Comparison of ENCODE assay signal across 2 cellular contexts in the genomic region with DNA sequence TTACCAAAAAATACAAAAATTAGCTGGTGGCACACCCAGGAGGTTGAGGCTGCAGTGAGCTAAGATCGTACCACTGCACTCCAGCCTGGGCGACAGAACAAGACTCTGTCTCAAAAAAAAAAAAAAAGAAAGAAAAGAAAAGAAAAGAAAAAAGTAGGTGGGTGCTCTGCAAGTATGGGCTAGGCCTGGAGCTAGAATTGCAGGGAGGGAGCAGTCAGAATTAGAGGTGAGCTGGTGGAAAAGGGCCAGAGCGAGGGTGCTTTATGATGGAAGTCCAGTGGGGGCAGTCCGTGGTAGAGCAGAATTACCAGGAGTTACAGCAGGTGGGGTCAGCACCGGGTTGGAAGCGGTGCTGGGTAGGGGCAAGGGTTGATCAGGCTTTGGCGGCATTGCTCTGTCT.
TF ChIP-seq lines count a peak whose summit lies in the region.

No MANE protein-coding gene starts in this region.

TF ChIP-seq in HepG2, 621 proteins besides CTCF, POLR2A, EP300 and RAD21:
- no peak for TF ChIP-seq SNRNP70 (IDR thresholded peaks at IDR 0.05; ENCODE audit: low read depth, low read length)
- no peak for TF ChIP-seq ZNF878 (CRISPR knock-in tag; IDR thresholded peaks at IDR 0.05)
- no peak for TF ChIP-seq HOXA5 (CRISPR knock-in tag; IDR thresholded peaks at IDR 0.05)
- no peak for TF ChIP-seq MTF1 (CRISPR knock-in tag; IDR thresholded peaks at IDR 0.05)

TF ChIP-seq in IMR-90, 13 proteins besides CTCF, POLR2A, EP300 and RAD21:
- no peak for TF ChIP-seq RCOR1 (IDR thresholded peaks at IDR 0.05; ENCODE audit: insufficient replicate concordance, low read length)
- no peak for TF ChIP-seq NFE2L2 (IDR thresholded peaks at IDR 0.05; ENCODE audit: low read depth, low read length)
- no peak for TF ChIP-seq CHD1 (IDR thresholded peaks at IDR 0.05; ENCODE audit: low read depth, low read length)
- TF ChIP-seq, protein P1, sequence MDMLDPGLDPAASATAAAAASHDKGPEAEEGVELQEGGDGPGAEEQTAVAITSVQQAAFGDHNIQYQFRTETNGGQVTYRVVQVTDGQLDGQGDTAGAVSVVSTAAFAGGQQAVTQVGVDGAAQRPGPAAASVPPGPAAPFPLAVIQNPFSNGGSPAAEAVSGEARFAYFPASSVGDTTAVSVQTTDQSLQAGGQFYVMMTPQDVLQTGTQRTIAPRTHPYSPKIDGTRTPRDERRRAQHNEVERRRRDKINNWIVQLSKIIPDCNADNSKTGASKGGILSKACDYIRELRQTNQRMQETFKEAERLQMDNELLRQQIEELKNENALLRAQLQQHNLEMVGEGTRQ (IDR thresholded peaks at IDR 0.05; ENCODE audit: low read depth, low read length): no peak
- TF ChIP-seq, protein P2, sequence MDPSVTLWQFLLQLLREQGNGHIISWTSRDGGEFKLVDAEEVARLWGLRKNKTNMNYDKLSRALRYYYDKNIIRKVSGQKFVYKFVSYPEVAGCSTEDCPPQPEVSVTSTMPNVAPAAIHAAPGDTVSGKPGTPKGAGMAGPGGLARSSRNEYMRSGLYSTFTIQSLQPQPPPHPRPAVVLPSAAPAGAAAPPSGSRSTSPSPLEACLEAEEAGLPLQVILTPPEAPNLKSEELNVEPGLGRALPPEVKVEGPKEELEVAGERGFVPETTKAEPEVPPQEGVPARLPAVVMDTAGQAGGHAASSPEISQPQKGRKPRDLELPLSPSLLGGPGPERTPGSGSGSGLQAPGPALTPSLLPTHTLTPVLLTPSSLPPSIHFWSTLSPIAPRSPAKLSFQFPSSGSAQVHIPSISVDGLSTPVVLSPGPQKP (IDR thresholded peaks at IDR 0.05; ENCODE audit: borderline replicate concordance, low read depth, low read length): no peak
- TF ChIP-seq RFX5 (IDR thresholded peaks at IDR 0.05; ENCODE audit: low read depth, low read length): no peak
- TF ChIP-seq MXI1 (IDR thresholded peaks at IDR 0.05; ENCODE audit: borderline replicate concordance, low read depth, low read length): no peak
- no peak for TF ChIP-seq CEBPB (IDR thresholded peaks at IDR 0.05; ENCODE audit: low read depth, low read length)
- no peak for TF ChIP-seq MAZ (IDR thresholded peaks at IDR 0.05; ENCODE audit: borderline replicate concordance, low read depth, low read length)
- no peak for TF ChIP-seq SMC3 (IDR thresholded peaks at IDR 0.05; ENCODE audit: low read depth, low read length)
- no peak for TF ChIP-seq FOS (IDR thresholded peaks at IDR 0.05; ENCODE audit: low read depth, low read length)
